ENCODE assay signal across 8 cellular contexts in genomic region chr5:143405063-143405746, GRCh38. TPM values are rescaled to one million over a fixed set of nuclear protein-coding genes. Genes with fewer than 3 reads are reported as not detected.
A peak's percentile ranks its signal among the peaks of the same experiment; 100 is the strongest.
DNase-seq lines count a peak whose midpoint lies in the region; ATAC-seq, FAIRE-seq and TF ChIP-seq lines count a peak whose summit lies in the region.

No MANE protein-coding gene starts in this region.

- H3K4me1 ChIP-seq in A673 (ENCODE audit: insufficient read depth, low read length, poor library complexity, severe bottlenecking) (no peaks in the 10 kb centered on the region), colonic mucosa (no peaks in the 10 kb centered on the region), HepG2 (ENCODE audit: insufficient read depth, low read length) (peaks cover 32% of the 10 kb centered on the region)

- intact Hi-C loops in A673 (cut with micrococcal nuclease; ENCODE audit: unreplicated experiment) (loop anchor here (2.0 to 10.0 kb wide), 3 partner anchors 188 to 560 kb away; no protein-coding TSS in a partner anchor), colonic mucosa (cut with DNase I) (loop anchor here (10.0 kb wide), 2 partner anchors 390 to 420 kb away; no protein-coding TSS in a partner anchor), HepG2 (cut with micrococcal nuclease; ENCODE audit: unreplicated experiment) (loop anchor here (1.0 to 10.0 kb wide), 4 partner anchors 102 to 420 kb away; no protein-coding TSS in a partner anchor)
- intact Hi-C loops in activated CD4-positive, alpha-beta T cell treated with anti-CD3 and anti-CD28 coated beads, Interleukin-2, amount 10 ng/mL, durations not matched to agents 24 days and 14 days (cut with micrococcal nuclease) = loop anchor here (2.0 kb wide), 5 partner anchors 14 to 784 kb away; no protein-coding TSS in a partner anchor

- TF ChIP-seq EP300 in HepG2 (IDR thresholded peaks at IDR 0.05; ENCODE audit: low read depth in 2 of 2, low read length in 2 of 2) (no peak), HepG2 (CRISPR knock-in tag; IDR thresholded peaks at IDR 0.05; ENCODE audit: borderline replicate concordance) (no peak)

- H3K27me3 ChIP-seq in A673 (replicated peaks; ENCODE audit: insufficient read depth, low read depth, low read length, poor library complexity) (no peaks in the 10 kb centered on the region), colonic mucosa (no peaks in the 10 kb centered on the region), HepG2 (ENCODE audit: control insufficient read depth in 1 of 2, insufficient read depth in 2 of 2, low read length in 2 of 2) (no peaks in the 10 kb centered on the region; a peak in 1 of 5 replicates)

- H3K4me3 ChIP-seq in A673 (ENCODE audit: low read depth, low read length, poor library complexity, severe bottlenecking) (peak overlapping the region; percentile 78), colonic mucosa (peak overlapping the region; percentile 58), HepG2 (replicated peaks in 1 of 3; ENCODE audit: insufficient read depth in 1 of 3, low read depth in 2 of 3, low read length in 3 of 3) (peak overlapping the region; percentile 80 to 95 (median 85))

- H3K79me2 ChIP-seq in HepG2 (ENCODE audit: insufficient read depth, low read length) = peaks cover 26% of the 10 kb centered on the region

- peak; percentile 78 for TF ChIP-seq POLR2A in GM18526 (IDR thresholded peaks at IDR 0.05; ENCODE audit: extremely low read depth, insufficient read length)
- TF ChIP-seq POLR2A in HepG2 (IDR thresholded peaks at IDR 0.05; ENCODE audit: insufficient read depth in 1 of 2, low read depth in 2 of 2, low read length in 2 of 2) = peak; percentile 42 to 65; a peak in 3 of 4 replicates

- TF ChIP-seq CTCF in A673 (conservative IDR thresholded peaks at IDR 0.05; ENCODE audit: low read depth, low read length) = no peak
- no peak for TF ChIP-seq CTCF in colonic mucosa (IDR thresholded peaks at IDR 0.05)
- peak; percentile 54 for TF ChIP-seq CTCF in HepG2 (CRISPR knock-in tag; IDR thresholded peaks at IDR 0.05)

- FAIRE-seq in HepG2 (lab: Jason Lieb, UNC) = no peak

- DNase-seq in A673 (ENCODE audit: low spot score) (peak; percentile 91), NCI-H446 treated with DMSO at 0.1 percent for 48 hours (lab: John Stamatoyannopoulos, UW) (peak; percentile 84), colonic mucosa (peak; percentile 83), HepG2 (ENCODE audit: low spot score) (peak; percentile 59)
- peak; percentile 96 for DNase-seq in activated CD4-positive, alpha-beta T cell treated with anti-CD3 and anti-CD28 coated beads, Interleukin-2, amount 10 ng/mL, durations not matched to agents 24 days and 14 days
- DNase-seq in stimulated activated CD4-positive, alpha-beta T cell treated with anti-CD3 and anti-CD28 coated beads, Interleukin-2, amount 100 ng/mL, for 48 hours = peak; percentile 82 to 84

- POLR2A ChIA-PET in A673 (lab: Charles Lee; ENCODE audit: low non-redundant PET) (interaction anchor here (0.5 kb wide), 1 partner anchor 256 kb away, joined by 3 read pairs; no protein-coding TSS in a partner anchor), HepG2 (lab: Yijun Ruan, JAX) (interaction anchor here (0.7 to 2.7 kb wide), 9 partner anchors 12 to 276 kb away, joined by 3 to 13 read pairs (median 6); no protein-coding TSS in a partner anchor)

- H3K9ac ChIP-seq in colonic mucosa (ENCODE audit: low read depth in 2 of 2, low read length in 2 of 2) = peak overlapping the region; percentile 84 to 91
- H3K9ac ChIP-seq in HepG2 (ENCODE audit: insufficient read depth, low read depth, low read length) = peak overlapping the region; percentile 82

- H3K4me3 Mint-ChIP-seq in activated CD4-positive, alpha-beta T cell treated with anti-CD3 and anti-CD28 coated beads, Interleukin-2, amount 10 ng/mL, durations not matched to agents 24 days and 14 days = peak overlapping the region; percentile 91

- ATAC-seq in HG03103 (IDR thresholded peaks at IDR 0.05; ENCODE audit: low read depth, unreplicated experiment) (peak; percentile 24), HepG2 (peak; percentile 49)

- H3K27ac ChIP-seq in A673 (ENCODE audit: low read depth, low read length, poor library complexity, severe bottlenecking) (peak overlapping the region; percentile 92), colonic mucosa (peak overlapping the region; percentile 98), HepG2 (ENCODE audit: extremely low read length, insufficient read depth, low read length) (peak overlapping the region; percentile 96)

- H3K9me3 ChIP-seq in A673 (ENCODE audit: low read depth, low read length, poor library complexity, severe bottlenecking) (no peaks in the 10 kb centered on the region), colonic mucosa (no peaks in the 10 kb centered on the region), HepG2 (ENCODE audit: low read length) (no peaks in the 10 kb centered on the region)

- H3K36me3 ChIP-seq in A673 (ENCODE audit: insufficient read depth, low read length, poor library complexity, severe bottlenecking) (no peaks in the 10 kb centered on the region), colonic mucosa (no peaks in the 10 kb centered on the region), HepG2 (replicated peaks in 1 of 2; ENCODE audit: control insufficient read depth in 1 of 2, insufficient read depth in 2 of 2, low read length in 2 of 2) (no peaks in the 10 kb centered on the region)

- WGBS in HepG2 (ENCODE audit: low lambda C conversion rate) = under 1% methylated on average over 22 of the region's 51 CpGs

- BruUV-seq in A673 (replicated peaks; lab: Mats Ljungman, UMichigan) (no TSS peak), HepG2 (replicated peaks; lab: Mats Ljungman, UMichigan) (no TSS peak)

- H3K36me3 Mint-ChIP-seq in activated CD4-positive, alpha-beta T cell treated with anti-CD3 and anti-CD28 coated beads, Interleukin-2, amount 10 ng/mL, durations not matched to agents 24 days and 14 days (ENCODE audit: low read depth) = peaks cover 12% of the 10 kb centered on the region

- H2AFZ ChIP-seq in HepG2 (ENCODE audit: low read length) = peak overlapping the region; percentile 91

- no peak; the same call in none of the 2 replicates for TF ChIP-seq RAD21 in HepG2 (CRISPR knock-in tag; IDR thresholded peaks at IDR 0.05)

- H3K27me3 Mint-ChIP-seq in activated CD4-positive, alpha-beta T cell treated with anti-CD3 and anti-CD28 coated beads, Interleukin-2, amount 10 ng/mL, durations not matched to agents 24 days and 14 days = no peaks in the 10 kb centered on the region

- H3K4me2 ChIP-seq in HepG2 (ENCODE audit: low read depth, low read length) = peak overlapping the region; percentile 88

- H3K9me3 Mint-ChIP-seq in activated CD4-positive, alpha-beta T cell treated with anti-CD3 and anti-CD28 coated beads, Interleukin-2, amount 10 ng/mL, durations not matched to agents 24 days and 14 days = peaks cover 19% of the 10 kb centered on the region

- peaks cover 34% of the 10 kb centered on the region for H3K4me1 Mint-ChIP-seq in activated CD4-positive, alpha-beta T cell treated with anti-CD3 and anti-CD28 coated beads, Interleukin-2, amount 10 ng/mL, durations not matched to agents 24 days and 14 days

- in situ Hi-C loops in HepG2 (cut with HindIII; ENCODE audit: extremely low pct_ligation_motif_present, low pct_unique_long_range_greater_than_20kb) = no loop called here

- H3K27ac Mint-ChIP-seq in activated CD4-positive, alpha-beta T cell treated with anti-CD3 and anti-CD28 coated beads, Interleukin-2, amount 10 ng/mL, durations not matched to agents 24 days and 14 days = peak overlapping the region; percentile 98

- CTCF ChIA-PET in A673 (lab: Charles Lee) (interaction anchor here (0.6 kb wide), 2 partner anchors 270 to 480 kb away, joined by 4 to 5 read pairs; no protein-coding TSS in a partner anchor), HepG2 (lab: Yijun Ruan, JAX; ENCODE audit: low intra/inter-chr PET ratio, low total read pairs) (no interaction called here)

- H4K20me1 ChIP-seq in HepG2 (ENCODE audit: insufficient read depth, low read length) = peaks cover 3% of the 10 kb centered on the region; the same call in 1 of the 2 replicates

TF ChIP-seq in HepG2, 621 proteins besides CTCF, POLR2A, EP300 and RAD21 (continues in another document):
- TF ChIP-seq ZNF296 (CRISPR knock-in tag; conservative IDR thresholded peaks at IDR 0.05) (no peak; the same call in 1 of the 2 replicates), CBFB (CRISPR knock-in tag; IDR thresholded peaks at IDR 0.05) (no peak), ZMYM4 (CRISPR knock-in tag; IDR thresholded peaks at IDR 0.05) (peak; percentile 97)

RNA-seq across cellular contexts. Expression of gene NR3C1, which starts 1.7 kb away (rescaled TPM):
- 12.7 and 15.3 TPM in 2 replicates for total RNA-seq in A673 (2021)
- total RNA-seq in activated CD4-positive, alpha-beta T cell treated with anti-CD3 and anti-CD28 coated beads, Interleukin-2, amount 10 ng/mL, durations not matched to agents 24 days and 14 days = 62.2 and 64.7 TPM in 2 replicates
- total RNA-seq in colonic mucosa = 10 to 100 TPM; 13.0 to 23.5 TPM
- 24.3 and 30.0 TPM in 2 replicates for total RNA-seq in HepG2 (2016; rRNA removed; fragmentation: Illumina TruSeq; extraction: Trizol)
- 34.6 and 40.8 TPM in 2 replicates for total RNA-seq in HepG2 (2016; cell fraction: cytosol; rRNA removed; fragmentation: Illumina TruSeq; extraction: Trizol; ENCODE audit: low read depth)
- 27.6 and 29.7 TPM in 2 replicates for total RNA-seq in HepG2 (2016; cell fraction: insoluble cytoplasmic fraction; rRNA removed; fragmentation: Illumina TruSeq; extraction: Trizol)
- 42.6 and 43.8 TPM in 2 replicates for total RNA-seq in HepG2 (2016; cell fraction: membrane; rRNA removed; fragmentation: Illumina TruSeq; extraction: Trizol)
- total RNA-seq in HepG2 (2016; cell fraction: nucleus; rRNA removed; fragmentation: Illumina TruSeq; extraction: Trizol) = 41.0 and 41.5 TPM in 2 replicates
- polyA plus RNA-seq in HepG2 (2011; rRNA removed) = 8.9 and 10.0 TPM in 2 replicates
- polyA plus RNA-seq in HepG2 (2011; cell fraction: cytosol; rRNA removed) = 4.5 and 7.8 TPM in 2 replicates
- polyA plus RNA-seq in HepG2 (2011; cell fraction: nucleus; rRNA removed) = 4.7 and 5.3 TPM in 2 replicates
- polyA plus RNA-seq in HepG2 (2012) = 17.8 and 19.1 TPM in 2 replicates
- polyA plus RNA-seq in HepG2 (2016; cell fraction: cytosol; fragmentation: Illumina TruSeq; extraction: Trizol; ENCODE audit: low read depth) = 0.48 and 0.52 TPM in 2 replicates
- 14.7 and 15.8 TPM in 2 replicates for polyA plus RNA-seq in HepG2 (2016; cell fraction: insoluble cytoplasmic fraction; fragmentation: Illumina TruSeq; extraction: Trizol; ENCODE audit: low read depth)
- polyA plus RNA-seq in HepG2 (2016; cell fraction: membrane; fragmentation: Illumina TruSeq; extraction: Trizol; ENCODE audit: low read depth) = 3.1 and 3.3 TPM in 2 replicates
- polyA plus RNA-seq in HepG2 (2016; cell fraction: nucleus; fragmentation: Illumina TruSeq; extraction: Trizol; ENCODE audit: insufficient read depth, low read depth) = 11.1 and 11.7 TPM in 2 replicates
- 13.6 and 58.6 TPM in 2 replicates for polyA minus RNA-seq in HepG2 (2011; rRNA and poly(A)+ RNA removed; ENCODE audit: low replicate concordance)
- 18.9 and 21.2 TPM in 2 replicates for polyA minus RNA-seq in HepG2 (2011; cell fraction: cytosol; rRNA and poly(A)+ RNA removed)
- 45.3 and 61.3 TPM in 2 replicates for polyA minus RNA-seq in HepG2 (2011; cell fraction: nucleus; rRNA and poly(A)+ RNA removed)

Comparison
In these comparisons a context has a peak if more than half of its experiments do, and no peak if none do; other contexts are left out.
1. Peak in every context shown above with its lines: DNase-seq, ATAC-seq, H3K4me3 ChIP-seq and H3K27ac ChIP-seq.